Comparison of ENCODE assay signal across 1 cellular context in the genomic region with DNA sequence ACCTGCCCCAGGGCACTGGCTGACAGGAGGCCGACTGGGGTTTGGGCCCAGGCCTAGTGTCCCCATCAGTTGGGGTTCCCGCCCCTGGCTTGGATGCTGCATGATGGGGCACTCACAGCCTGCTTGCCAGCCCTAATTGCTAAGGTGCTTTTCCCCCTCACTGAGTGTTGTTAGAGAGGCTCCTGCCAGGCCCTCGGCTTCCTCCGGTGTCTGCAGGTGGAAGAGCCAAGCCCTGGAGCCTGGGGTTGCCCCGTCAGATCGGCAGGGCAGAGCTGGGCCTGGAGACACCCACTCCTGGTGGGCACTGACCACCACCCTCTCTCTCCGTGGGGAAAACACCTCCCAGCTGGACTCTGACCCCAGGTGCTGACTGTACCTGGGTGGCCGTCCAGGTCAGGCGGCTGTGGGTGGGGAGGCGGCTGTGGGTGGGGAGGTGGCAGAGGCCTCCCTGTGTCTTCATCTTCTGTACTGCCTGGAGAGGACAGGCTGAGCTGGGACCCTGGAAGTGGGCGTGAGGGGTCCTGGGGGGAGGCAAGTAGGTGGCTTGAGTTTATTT.
TF ChIP-seq lines count a peak whose summit lies in the region.

No MANE protein-coding gene starts in this region.

TF ChIP-seq in HepG2, 621 proteins besides CTCF, POLR2A, EP300 and RAD21 (continued from another document):
- TF ChIP-seq TFAP4 (IDR thresholded peaks at IDR 0.05; ENCODE audit: borderline replicate concordance, low read depth) (no peak), ZNF740 (CRISPR knock-in tag; IDR thresholded peaks at IDR 0.05) (no peak)
